18 cellular contexts compared by ENCODE assay signal in the genomic region with DNA sequence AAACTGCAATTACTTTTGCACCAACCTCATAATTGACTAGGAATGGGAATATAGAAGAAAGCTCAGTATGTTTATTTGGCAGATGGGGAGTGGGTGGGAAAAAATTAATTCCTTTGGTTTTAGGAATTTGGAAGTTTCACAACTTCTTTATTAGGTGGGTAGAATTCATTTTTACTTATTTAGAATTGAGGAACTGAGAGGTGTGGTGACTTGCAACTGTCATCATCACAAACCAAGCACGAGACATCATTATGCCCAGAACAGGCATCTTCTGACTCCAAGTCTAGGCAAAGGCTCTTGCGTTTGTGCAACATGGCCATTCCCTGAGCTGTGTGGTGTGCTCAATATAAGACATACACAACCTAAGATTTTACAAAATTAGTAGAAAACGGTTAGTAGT.
DNase-seq lines count a peak whose midpoint lies in the region; ATAC-seq and TF ChIP-seq lines count a peak whose summit lies in the region.
"Had no signal": no experiment of that assay in that cellular context is flagged by ENCODE, and none has a peak within 500 bp of the region (broad histone marks: within the 10 kb centered on the region; RNA-seq: fewer than 3 reads in every experiment).

No MANE protein-coding gene starts in this region.

- no peak overlapping the region for H3K27ac ChIP-seq in lower lobe of right lung

- no peak overlapping the region for H3K4me3 Mint-ChIP-seq in naive B cell
- H3K4me3 Mint-ChIP-seq: CD4-positive, CD25-positive, alpha-beta regulatory T cell; natural killer cell; T-cell had no signal

- H3K4me1 Mint-ChIP-seq in naive B cell, result peaks cover 0 to 8% (median 0%) of the 10 kb centered on the region in 3 donors
- H3K4me1 Mint-ChIP-seq: CD4-positive, CD25-positive, alpha-beta regulatory T cell; natural killer cell; T-cell had no signal

- H3K9me3 ChIP-seq in lower lobe of right lung, result no peaks in the 10 kb centered on the region

- TF ChIP-seq CTCF in lower lobe of right lung (IDR thresholded peaks at IDR 0.05), result no peak

- intact Hi-C loops in lower lobe of right lung (cut with DNase I), result no loop called here

- H3K27me3 ChIP-seq in lower lobe of right lung (ENCODE audit: low read depth), result no peaks in the 10 kb centered on the region

- H3K36me3 ChIP-seq in lower lobe of right lung, result no peaks in the 10 kb centered on the region

- peak; percentile 82 for ATAC-seq in GM19035 (IDR thresholded peaks at IDR 0.05; ENCODE audit: unreplicated experiment)
- ATAC-seq in HG02588 (IDR thresholded peaks at IDR 0.05; ENCODE audit: unreplicated experiment), result peak; percentile 78
- ATAC-seq in HG03175 (IDR thresholded peaks at IDR 0.05; ENCODE audit: unreplicated experiment), result peak; percentile 77
- peak; percentile 63 to 77 for ATAC-seq in naive B cell (ENCODE audit: low read depth in 2 of 2)
- no peak for ATAC-seq in lower lobe of right lung
- ATAC-seq: HCT116, left ventricle myocardium superior, natural killer cell, T-cell had no signal

- H3K27ac Mint-ChIP-seq in naive B cell, result peak overlapping the region in 1 of 6 donors; percentile 36
- H3K27ac Mint-ChIP-seq: CD4-positive, CD25-positive, alpha-beta regulatory T cell; natural killer cell; T-cell had no signal

- H3K27me3 Mint-ChIP-seq in naive B cell, result peaks cover 0 to 7% (median 6%) of the 10 kb centered on the region in 3 donors
- H3K27me3 Mint-ChIP-seq: CD4-positive, CD25-positive, alpha-beta regulatory T cell had no signal

- H3K36me3 Mint-ChIP-seq in naive B cell, result peaks cover 0 to 5% of the 10 kb centered on the region in 2 donors
- H3K36me3 Mint-ChIP-seq: CD4-positive, CD25-positive, alpha-beta regulatory T cell; natural killer cell; T-cell had no signal

- H3K4me1 ChIP-seq in lower lobe of right lung, result no peaks in the 10 kb centered on the region

- DNase-seq in naive B cell (peak; percentile 14), GM19238 (ENCODE audit: insufficient read length, low spot score) (no peak), AG20443 (ENCODE audit: low spot score) (no peak), NCI-H1694 treated with DMSO at 0.1 percent for 48 hours (lab: John Stamatoyannopoulos, UW) (no peak), lower lobe of right lung (no peak)
- DNase-seq: activated CD8-positive, alpha-beta memory T cell treated with anti-CD3 and anti-CD28 coated beads, Interleukin-2, amount 50 U/mL, for 4 hours; activated naive CD4-positive, alpha-beta T cell treated with anti-CD3 and anti-CD28 coated beads, Interleukin-2, amount 50 U/mL, for 16 hours; CD4-positive, CD25-positive, alpha-beta regulatory T cell; left ventricle myocardium superior; natural killer cell; NCI-H2081; NCI-H526 treated with DMSO at 0.1 percent for 48 hours; stimulated activated naive CD4-positive, alpha-beta T cell treated with Interleukin-2 at 50 U/mL for 16 hours; T-cell had no signal

- H3K4me3 ChIP-seq in lower lobe of right lung, result no peak overlapping the region

- H3K9me3 Mint-ChIP-seq in naive B cell, result peaks cover 3 to 22% (median 6%) of the 10 kb centered on the region in 7 donors

Comparison
In these comparisons a context has a peak if more than half of its experiments do, and no peak if none do; other contexts are left out.
1. ATAC-seq: peak in GM19035 (single experiment), HG02588 (single experiment), HG03175 (single experiment) and naive B cell (2 of 2); none in lower lobe of right lung (0 of 2).